ENCODE assay signal across 30 cellular contexts in genomic region chr2:177413703-177414102, GRCh38. TPM values are rescaled to one million over a fixed set of nuclear protein-coding genes. Genes with fewer than 3 reads are reported as not detected.
DNase-seq lines count a peak whose midpoint lies in the region; ATAC-seq lines count a peak whose summit lies in the region.
"Had no signal": no experiment of that assay in that cellular context is flagged by ENCODE, and none has a peak within 500 bp of the region (broad histone marks: within the 10 kb centered on the region; RNA-seq: fewer than 3 reads in every experiment).

No MANE protein-coding gene starts in this region.

- no peak overlapping the region for H3K4me3 ChIP-seq in CD4-positive, alpha-beta memory T cell (ENCODE audit: low read length in 2 of 2)
- H3K4me3 ChIP-seq: right atrium auricular region, spleen, suprapubic skin had no signal

- H3K36me3 ChIP-seq in CD4-positive, alpha-beta memory T cell (ENCODE audit: insufficient read depth, low read length): no peaks in the 10 kb centered on the region
- H3K36me3 ChIP-seq: right atrium auricular region, suprapubic skin, WERI-Rb-1 had no signal

- peaks cover 5% of the 10 kb centered on the region for H3K4me1 ChIP-seq in CD4-positive, alpha-beta memory T cell (ENCODE audit: insufficient read depth, low read length)

- CTCF ChIA-PET in CD4-positive, alpha-beta memory T cell (lab: Charles Lee; ENCODE audit: partially characterized antibody): interaction anchor here (1.3 to 5.9 kb wide), 4 partner anchors 21 to 249 kb away, joined by 3 to 87 read pairs (median 40); partner anchors contain the start of gene AGPS

- H3K4me1 Mint-ChIP-seq in CD4-positive, alpha-beta memory T cell: peaks cover 26 to 32% (median 27%) of the 10 kb centered on the region in 4 donors
- H3K4me1 Mint-ChIP-seq in activated T-helper 17 cell treated with anti-CD3 and anti-CD28 coated beads, Interleukin-2, amount 50 U/mL, for 72 hours: peaks cover 21% of the 10 kb centered on the region
- H3K4me1 Mint-ChIP-seq in memory B cell: peaks cover 29% of the 10 kb centered on the region

- DNase-seq in DMS53 (lab: John Stamatoyannopoulos, UW) (peak; percentile 24), DMS53 treated with DMSO at 0.1 percent for 48 hours (lab: John Stamatoyannopoulos, UW; ENCODE audit: unreplicated experiment) (no peak), memory B cell (ENCODE audit: low spot score in 2 of 2) (no peak), COLO668 (lab: John Stamatoyannopoulos, UW; ENCODE audit: unreplicated experiment) (no peak), kidney glomerular epithelial cell (lab: John Stamatoyannopoulos, UW) (no peak)
- no peak for DNase-seq in CD4-positive, alpha-beta memory T cell
- DNase-seq: activated CD4-positive, alpha-beta T cell treated with anti-CD3 and anti-CD28 coated beads, Interleukin-2, amount 50 U/mL, for 48 hours; activated CD8-positive, alpha-beta memory T cell treated with anti-CD3 and anti-CD28 coated beads, Interleukin-2, amount 50 U/mL, for 48 hours; EL; glutamatergic neuron; islet precursor cell; NCI-H1105; NCI-H1930; NCI-H524; PC-3; SHP77; spleen; stimulated activated CD4-positive, alpha-beta T cell treated with anti-CD3 and anti-CD28 coated beads, Interleukin-2, amount 100 ng/mL, for 48 hours; T-helper 9 cell; WERI-Rb-1 had no signal

- intact Hi-C loops in CD4-positive, alpha-beta memory T cell (cut with micrococcal nuclease): no loop called here

- no peaks in the 10 kb centered on the region for H3K27me3 ChIP-seq in CD4-positive, alpha-beta memory T cell (ENCODE audit: insufficient read depth, low read length)
- H3K27me3 ChIP-seq: right atrium auricular region, spleen, suprapubic skin had no signal

- POLR2A ChIA-PET in CD4-positive, alpha-beta memory T cell (lab: Charles Lee; ENCODE audit: partially characterized antibody): no interaction called here

- peak overlapping the region in 4 of 7 donors; percentile 32 to 66 (median 50) for H3K27ac Mint-ChIP-seq in CD4-positive, alpha-beta memory T cell
- H3K27ac Mint-ChIP-seq in activated T-helper 17 cell treated with anti-CD3 and anti-CD28 coated beads, Interleukin-2, amount 50 U/mL, for 72 hours: peak overlapping the region; percentile 20
- H3K27ac Mint-ChIP-seq in memory B cell: peak overlapping the region; percentile 60
- H3K27ac Mint-ChIP-seq: brain had no signal

- peak; percentile 79 for ATAC-seq in activated T-helper 17 cell treated with anti-CD3 and anti-CD28 coated beads, Interleukin-2, amount 50 U/mL, for 72 hours (replicated peaks)
- ATAC-seq in memory B cell (ENCODE audit: low read depth) (no peak), GM19328 (IDR thresholded peaks at IDR 0.05; ENCODE audit: unreplicated experiment) (no peak)
- ATAC-seq: PC-3 had no signal

- no peaks in the 10 kb centered on the region for H3K9me3 ChIP-seq in CD4-positive, alpha-beta memory T cell (ENCODE audit: control insufficient read depth in 1 of 2, low read length in 2 of 2)
- H3K9me3 ChIP-seq: right atrium auricular region, spleen, suprapubic skin had no signal

- H3K4me3 Mint-ChIP-seq in CD4-positive, alpha-beta memory T cell: no peak overlapping the region
- no peak overlapping the region for H3K4me3 Mint-ChIP-seq in activated T-helper 17 cell treated with anti-CD3 and anti-CD28 coated beads, Interleukin-2, amount 50 U/mL, for 72 hours
- H3K4me3 Mint-ChIP-seq in memory B cell: no peak overlapping the region
- H3K4me3 Mint-ChIP-seq: brain, neural crest cell had no signal

- H3K9me3 Mint-ChIP-seq in CD4-positive, alpha-beta memory T cell: no peaks in the 10 kb centered on the region
- no peaks in the 10 kb centered on the region for H3K9me3 Mint-ChIP-seq in activated T-helper 17 cell treated with anti-CD3 and anti-CD28 coated beads, Interleukin-2, amount 50 U/mL, for 72 hours
- H3K9me3 Mint-ChIP-seq in memory B cell: peaks cover 3% of the 10 kb centered on the region

- no peak overlapping the region for H3K27ac ChIP-seq in CD4-positive, alpha-beta memory T cell (ENCODE audit: low read depth, low read length)
- H3K27ac ChIP-seq: 22Rv1, C4-2B, epithelial cell of prostate, parathyroid adenoma, right atrium auricular region, spleen, suprapubic skin, WERI-Rb-1 had no signal

- no peaks in the 10 kb centered on the region for H3K27me3 Mint-ChIP-seq in CD4-positive, alpha-beta memory T cell
- H3K27me3 Mint-ChIP-seq in activated T-helper 17 cell treated with anti-CD3 and anti-CD28 coated beads, Interleukin-2, amount 50 U/mL, for 72 hours: no peaks in the 10 kb centered on the region
- H3K27me3 Mint-ChIP-seq in memory B cell: no peaks in the 10 kb centered on the region
- H3K27me3 Mint-ChIP-seq: brain had no signal

- peaks cover 0 to 8% of the 10 kb centered on the region in 2 donors for H3K36me3 Mint-ChIP-seq in CD4-positive, alpha-beta memory T cell
- no peaks in the 10 kb centered on the region for H3K36me3 Mint-ChIP-seq in activated T-helper 17 cell treated with anti-CD3 and anti-CD28 coated beads, Interleukin-2, amount 50 U/mL, for 72 hours (ENCODE audit: low read depth)
- H3K36me3 Mint-ChIP-seq in memory B cell: peaks cover 14% of the 10 kb centered on the region

RNA-seq across cellular contexts. Expression of gene AGPS, which starts 21.1 kb away (rescaled TPM):
- total RNA-seq in CD4-positive, alpha-beta memory T cell: 10 to 100 TPM; 28.3 to 29.7 TPM
- polyA plus RNA-seq in CD4-positive, alpha-beta memory T cell: 10 to 100 TPM; 13.8 to 17.4 TPM
- total RNA-seq in activated T-helper 17 cell treated with anti-CD3 and anti-CD28 coated beads, Interleukin-2, amount 50 U/mL, for 72 hours: 10 to 100 TPM; 31.4 to 70.0 TPM
